In the genomic region with DNA sequence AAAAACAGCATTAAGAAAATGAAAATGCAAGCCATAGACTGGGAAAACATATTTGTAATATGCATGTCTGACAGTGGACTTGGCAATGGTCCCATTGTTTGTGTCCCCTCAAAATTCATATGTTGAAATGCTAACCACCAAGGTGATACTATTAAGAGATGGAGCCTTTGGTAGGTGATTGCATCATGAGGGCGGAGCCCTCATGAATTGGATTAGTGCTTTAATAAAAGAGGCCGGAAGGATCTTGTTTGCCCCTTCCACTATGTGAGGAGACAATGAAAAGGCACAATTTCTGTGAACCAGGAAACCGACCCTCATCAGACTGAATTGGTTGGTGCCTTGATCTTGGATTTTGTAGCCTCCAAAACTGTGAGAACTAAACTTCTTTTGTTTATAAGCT, we compare ENCODE assay signal across 27 cellular contexts.
"Had no signal": no experiment of that assay in that cellular context is flagged by ENCODE, and none has a peak within 500 bp of the region (broad histone marks: within the 10 kb centered on the region; RNA-seq: fewer than 3 reads in every experiment).

No MANE protein-coding gene starts in this region.

- H3K36me3 ChIP-seq: heart left ventricle, left lung, neural progenitor cell, right lobe of liver, thyroid gland, vagina had no signal

- H2AFZ ChIP-seq: hepatocyte, neural progenitor cell, parathyroid adenoma had no signal

- H3K36me3 Mint-ChIP-seq: neural progenitor cell had no signal

- H3K4me3 Mint-ChIP-seq: dendritic cell treated with granulocyte-macrophage colony-stimulating factor and Interleukin-4, amounts not matched to agents 40 ng/mL and 50 ng/mL, for 4 days; endodermal cell; naive thymus-derived CD4-positive, alpha-beta T cell; nephron; neural progenitor cell; stimulated activated naive CD8-positive, alpha-beta T cell treated with anti-CD3 and anti-CD28 coated beads, Interleukin-15, amount 100 ng/mL, for 72 hours had no signal

- H3K4me1 ChIP-seq: foreskin keratinocyte, heart left ventricle, left lung, parathyroid adenoma, right lobe of liver, vagina had no signal

- H3K9ac ChIP-seq: neural progenitor cell, parathyroid adenoma had no signal

- H3K4me2 ChIP-seq: hepatocyte, neural progenitor cell had no signal

- DNase-seq: effector CD8-positive, alpha-beta T cell; endodermal cell; foreskin keratinocyte; heart left ventricle; left cardiac atrium; left lung; mesendoderm; midbrain; naive thymus-derived CD4-positive, alpha-beta T cell; right lobe of liver; small intestine; stimulated activated CD4-positive, alpha-beta T cell treated with anti-CD3 and anti-CD28 coated beads, Interleukin-15, amount 100 ng/mL, for 24 hours; stimulated activated CD4-positive, alpha-beta T cell treated with anti-CD3 and anti-CD28 coated beads, Interleukin-4, amount 100 ng/mL, for 1 hour; stimulated activated CD8-positive, alpha-beta memory T cell treated with anti-CD3 and anti-CD28 coated beads, Interleukin-4, amount 100 ng/mL, for 48 hours; stimulated activated naive CD4-positive, alpha-beta T cell; stimulated activated naive CD8-positive, alpha-beta T cell treated with anti-CD3 and anti-CD28 coated beads, Interleukin-15, amount 100 ng/mL, for 72 hours; thyroid gland; trophoblast cell had no signal

- H3K27ac ChIP-seq: esophagus muscularis mucosa, foreskin keratinocyte, gastroesophageal sphincter, heart left ventricle, hepatocyte, left lung, neural progenitor cell, parathyroid adenoma, right lobe of liver, thyroid gland, vagina had no signal

- H3K9me3 ChIP-seq: esophagus muscularis mucosa, gastroesophageal sphincter, left lung, right lobe of liver, thyroid gland, vagina had no signal

- H3K9me3 Mint-ChIP-seq: dendritic cell treated with granulocyte-macrophage colony-stimulating factor and Interleukin-4, amounts not matched to agents 40 ng/mL and 50 ng/mL, for 4 days; endodermal cell; naive thymus-derived CD4-positive, alpha-beta T cell; nephron; neural progenitor cell; stimulated activated naive CD8-positive, alpha-beta T cell treated with anti-CD3 and anti-CD28 coated beads, Interleukin-15, amount 100 ng/mL, for 72 hours had no signal

- H3K27ac Mint-ChIP-seq: dendritic cell treated with granulocyte-macrophage colony-stimulating factor and Interleukin-4, amounts not matched to agents 40 ng/mL and 50 ng/mL, for 4 days; endodermal cell; naive thymus-derived CD4-positive, alpha-beta T cell; nephron; neural progenitor cell; progenitor cell of endocrine pancreas; stimulated activated naive CD8-positive, alpha-beta T cell treated with anti-CD3 and anti-CD28 coated beads, Interleukin-15, amount 100 ng/mL, for 72 hours had no signal

- H3K79me2 ChIP-seq: hepatocyte, parathyroid adenoma had no signal

- H3K4me3 ChIP-seq: esophagus muscularis mucosa, gastroesophageal sphincter, heart left ventricle, hepatocyte, left lung, neural progenitor cell, right lobe of liver, thyroid gland, vagina had no signal

- H3K27me3 ChIP-seq: esophagus muscularis mucosa, foreskin keratinocyte, gastroesophageal sphincter, heart left ventricle, hepatocyte, left lung, neural progenitor cell, right lobe of liver, thyroid gland, vagina had no signal

- H3K27me3 Mint-ChIP-seq: dendritic cell treated with granulocyte-macrophage colony-stimulating factor and Interleukin-4, amounts not matched to agents 40 ng/mL and 50 ng/mL, for 4 days; naive thymus-derived CD4-positive, alpha-beta T cell; progenitor cell of endocrine pancreas; stimulated activated naive CD8-positive, alpha-beta T cell treated with anti-CD3 and anti-CD28 coated beads, Interleukin-15, amount 100 ng/mL, for 72 hours had no signal

- ATAC-seq: foreskin keratinocyte; gastroesophageal sphincter; heart left ventricle; left cardiac atrium; left lung; naive thymus-derived CD4-positive, alpha-beta T cell; right lobe of liver; stimulated activated naive CD8-positive, alpha-beta T cell treated with anti-CD3 and anti-CD28 coated beads, Interleukin-15, amount 100 ng/mL, for 72 hours had no signal

- H3K4me1 Mint-ChIP-seq: endodermal cell; neural progenitor cell; stimulated activated naive CD8-positive, alpha-beta T cell treated with anti-CD3 and anti-CD28 coated beads, Interleukin-15, amount 100 ng/mL, for 72 hours had no signal
